Comparison of ENCODE assay signal across 9 cellular contexts in the genomic region with DNA sequence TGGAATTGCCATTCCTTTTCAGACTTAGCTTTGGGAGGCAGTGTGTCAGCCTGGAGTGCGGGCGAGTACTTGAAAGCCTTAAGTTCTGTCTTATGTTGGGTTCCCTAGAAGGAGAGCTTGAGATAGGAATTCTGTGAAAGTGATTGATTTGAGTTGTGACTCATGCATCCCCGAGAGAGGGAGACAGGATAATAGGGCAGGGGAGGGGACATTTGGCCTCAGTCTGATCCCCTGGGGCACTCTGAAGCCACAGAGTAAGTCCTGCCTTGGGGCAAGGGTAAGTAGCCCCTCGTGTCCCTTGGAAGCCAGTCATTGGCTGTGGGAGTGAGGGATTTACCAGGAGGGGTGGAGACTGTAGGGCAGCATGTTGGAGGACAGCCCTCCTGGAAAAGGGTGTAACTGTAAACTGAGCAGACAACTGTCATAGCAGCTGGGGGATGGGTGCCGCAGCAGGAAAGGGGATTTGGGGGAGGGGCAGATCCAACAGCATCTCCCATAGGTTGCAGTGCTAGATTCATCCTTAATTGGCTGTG. TPM values are rescaled to one million over a fixed set of nuclear protein-coding genes. Genes with fewer than 3 reads are reported as not detected.
DNase-seq lines count a peak whose midpoint lies in the region; ATAC-seq and TF ChIP-seq lines count a peak whose summit lies in the region.
"Had no signal": no experiment of that assay in that cellular context is flagged by ENCODE, and none has a peak within 500 bp of the region (broad histone marks: within the 10 kb centered on the region; RNA-seq: fewer than 3 reads in every experiment).

No MANE protein-coding gene starts in this region.

- no peak for TF ChIP-seq CTCF in HCT116 (IDR thresholded peaks at IDR 0.05 in 2 of 3, conservative IDR thresholded peaks at IDR 0.05 in 1 of 3; ENCODE audit: borderline replicate concordance in 1 of 3, insufficient read depth in 1 of 3, low read depth in 2 of 3, low read length in 2 of 3)
- no peak for TF ChIP-seq CTCF in fibroblast of villous mesenchyme (IDR thresholded peaks at IDR 0.05; ENCODE audit: insufficient read depth, low read depth, low read length)

- ATAC-seq in HCT116: peak; percentile 65
- ATAC-seq in GM19035 (IDR thresholded peaks at IDR 0.05; ENCODE audit: unreplicated experiment): no peak

- BruUV-seq in HCT116 (replicated peaks; lab: Mats Ljungman, UMichigan): no TSS peak

- peak overlapping the region; percentile 78 for H3K4me2 ChIP-seq in HCT116 (ENCODE audit: low read length)

- H3K4me1 ChIP-seq in HCT116 (ENCODE audit: control insufficient read depth in 1 of 2, insufficient read depth in 2 of 2, low read length in 2 of 2): peaks cover 54 to 62% of the 10 kb centered on the region in 2 experiments

- RAD21 ChIA-PET in HCT116 (lab: Charles Lee; ENCODE audit: low non-redundant PET in 1 of 2, low total read pairs in 2 of 2, uncharacterized antibody in 2 of 2, unreplicated experiment in 2 of 2): no interaction called here

- H4K20me1 ChIP-seq in HCT116 (ENCODE audit: insufficient read depth): 0 out of 2 replicates have a peak, but pooled peaks cover 3% of the 10 kb centered on the region

- TF ChIP-seq RAD21 in HCT116 (IDR thresholded peaks at IDR 0.05; ENCODE audit: low read depth): no peak

- H3K9me3 ChIP-seq in HCT116 (ENCODE audit: control insufficient read depth in 1 of 2, insufficient read depth in 1 of 2, low read depth in 1 of 2, low read length in 2 of 2): no peaks in the 10 kb centered on the region

- peak overlapping the region; percentile 52 for H3K9ac ChIP-seq in HCT116 (ENCODE audit: low read length)

- H3K4me3 ChIP-seq in HCT116 (replicated peaks in 1 of 2; ENCODE audit: low read depth in 1 of 2, low read length in 2 of 2): peak overlapping the region in 1 of 2 experiments; percentile 8; a peak in 2 of 4 replicates
- peak overlapping the region; percentile 3 for H3K4me3 ChIP-seq in fibroblast of villous mesenchyme (ENCODE audit: low read depth, low read length)

- H3K27me3 ChIP-seq in HCT116 (ENCODE audit: insufficient read depth, low read length): no peaks in the 10 kb centered on the region

- H3K9me2 ChIP-seq in HCT116 (ENCODE audit: insufficient read depth): no peaks in the 10 kb centered on the region

- no peaks in the 10 kb centered on the region for H3K36me3 ChIP-seq in HCT116 (ENCODE audit: control insufficient read depth in 1 of 2, insufficient read depth in 2 of 2, low read length in 2 of 2)

- peaks cover 38% of the 10 kb centered on the region for H3K79me2 ChIP-seq in HCT116 (ENCODE audit: insufficient read depth, low read length)

- H2AFZ ChIP-seq in HCT116 (ENCODE audit: low read depth, low read length, poor library complexity, severe bottlenecking): no peak overlapping the region

- CTCF ChIA-PET in HCT116 (lab: Charles Lee): no interaction called here

- intact Hi-C loops in HCT116 (cut with micrococcal nuclease) (no loop called here), posterior cingulate gyrus (cut with DNase I) (no loop called here)

- no peak for TF ChIP-seq POLR2A in HCT116 (IDR thresholded peaks at IDR 0.05; ENCODE audit: borderline replicate concordance, extremely low read depth, insufficient read depth, insufficient read length)

- POLR2A ChIA-PET in HCT116 (lab: Charles Lee): no interaction called here

- peak overlapping the region; percentile 27 for H3K27ac ChIP-seq in HCT116 (ENCODE audit: low read depth, low read length)

- DNase-seq in HCT116 (ENCODE audit: low read depth, low spot score) (peak; percentile 49), OCI-M1 (lab: John Stamatoyannopoulos, UW) (peak; percentile 36), fibroblast of villous mesenchyme (ENCODE audit: low read depth) (peak; percentile 58), retina (peak; percentile 57), posterior cingulate gyrus (no peak), MV-4-11 (lab: John Stamatoyannopoulos, UW) (no peak)
- DNase-seq in NK-92 treated with Interleukin-12 subunit alpha and Interleukin-12 subunit beta, amount 100 ng/mL, for 24 hours (lab: John Stamatoyannopoulos, UW): no peak
- DNase-seq: cerebellar nuclear complex had no signal

TF ChIP-seq in HCT116, 20 proteins besides CTCF, POLR2A, EP300 and RAD21:
- TF ChIP-seq EZH2phosphoT487 (IDR thresholded peaks at IDR 0.05; ENCODE audit: borderline replicate concordance) (no peak), ATF3 (IDR thresholded peaks at IDR 0.05) (no peak), JUND (IDR thresholded peaks at IDR 0.05) (no peak), YY1 (IDR thresholded peaks at IDR 0.05; ENCODE audit: extremely low read depth, insufficient replicate concordance, low read depth, low read length) (no peak), CBX3 (IDR thresholded peaks at IDR 0.05; ENCODE audit: low read depth) (no peak), CEBPB (IDR thresholded peaks at IDR 0.05; ENCODE audit: low read depth) (no peak), POLR2AphosphoS5 (IDR thresholded peaks at IDR 0.05; ENCODE audit: low read depth, low read length) (no peak), ZNF274 (IDR thresholded peaks at IDR 0.05; ENCODE audit: low read depth, low read length) (no peak), ZFX (IDR thresholded peaks at IDR 0.05) (no peak), SRF (IDR thresholded peaks at IDR 0.05; ENCODE audit: low read depth) (no peak), MAX (IDR thresholded peaks at IDR 0.05) (peak; percentile 36; the same call in 1 of the 2 replicates), ELF1 (IDR thresholded peaks at IDR 0.05; ENCODE audit: borderline replicate concordance, low read depth) (no peak), SIN3A (IDR thresholded peaks at IDR 0.05; ENCODE audit: low read depth) (0 out of 2 replicates have a peak, but pooled peaks have one; percentile 39), SP1 (IDR thresholded peaks at IDR 0.05; ENCODE audit: low read depth) (peak; percentile 34; the same call in 1 of the 2 replicates), TCF7L2 (IDR thresholded peaks at IDR 0.05; ENCODE audit: borderline replicate concordance, extremely low read depth, insufficient read depth, insufficient read length) (peak; percentile 60), FOSL1 (IDR thresholded peaks at IDR 0.05; ENCODE audit: low read depth) (peak; percentile 59), EGR1 (IDR thresholded peaks at IDR 0.05; ENCODE audit: low read depth) (no peak), EZH2 (IDR thresholded peaks at IDR 0.05) (no peak)
- TF ChIP-seq, protein P1, sequence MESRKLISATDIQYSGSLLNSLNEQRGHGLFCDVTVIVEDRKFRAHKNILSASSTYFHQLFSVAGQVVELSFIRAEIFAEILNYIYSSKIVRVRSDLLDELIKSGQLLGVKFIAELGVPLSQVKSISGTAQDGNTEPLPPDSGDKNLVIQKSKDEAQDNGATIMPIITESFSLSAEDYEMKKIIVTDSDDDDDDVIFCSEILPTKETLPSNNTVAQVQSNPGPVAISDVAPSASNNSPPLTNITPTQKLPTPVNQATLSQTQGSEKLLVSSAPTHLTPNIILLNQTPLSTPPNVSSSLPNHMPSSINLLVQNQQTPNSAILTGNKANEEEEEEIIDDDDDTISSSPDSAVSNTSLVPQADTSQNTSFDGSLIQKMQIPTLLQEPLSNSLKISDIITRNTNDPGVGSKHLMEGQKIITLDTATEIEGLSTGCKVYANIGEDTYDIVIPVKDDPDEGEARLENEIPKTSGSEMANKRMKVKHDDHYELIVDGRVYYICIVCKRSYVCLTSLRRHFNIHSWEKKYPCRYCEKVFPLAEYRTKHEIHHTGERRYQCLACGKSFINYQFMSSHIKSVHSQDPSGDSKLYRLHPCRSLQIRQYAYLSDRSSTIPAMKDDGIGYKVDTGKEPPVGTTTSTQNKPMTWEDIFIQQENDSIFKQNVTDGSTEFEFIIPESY (IDR thresholded peaks at IDR 0.05; ENCODE audit: extremely low read depth, insufficient replicate concordance, low read length): no peak
- TF ChIP-seq, protein P2, sequence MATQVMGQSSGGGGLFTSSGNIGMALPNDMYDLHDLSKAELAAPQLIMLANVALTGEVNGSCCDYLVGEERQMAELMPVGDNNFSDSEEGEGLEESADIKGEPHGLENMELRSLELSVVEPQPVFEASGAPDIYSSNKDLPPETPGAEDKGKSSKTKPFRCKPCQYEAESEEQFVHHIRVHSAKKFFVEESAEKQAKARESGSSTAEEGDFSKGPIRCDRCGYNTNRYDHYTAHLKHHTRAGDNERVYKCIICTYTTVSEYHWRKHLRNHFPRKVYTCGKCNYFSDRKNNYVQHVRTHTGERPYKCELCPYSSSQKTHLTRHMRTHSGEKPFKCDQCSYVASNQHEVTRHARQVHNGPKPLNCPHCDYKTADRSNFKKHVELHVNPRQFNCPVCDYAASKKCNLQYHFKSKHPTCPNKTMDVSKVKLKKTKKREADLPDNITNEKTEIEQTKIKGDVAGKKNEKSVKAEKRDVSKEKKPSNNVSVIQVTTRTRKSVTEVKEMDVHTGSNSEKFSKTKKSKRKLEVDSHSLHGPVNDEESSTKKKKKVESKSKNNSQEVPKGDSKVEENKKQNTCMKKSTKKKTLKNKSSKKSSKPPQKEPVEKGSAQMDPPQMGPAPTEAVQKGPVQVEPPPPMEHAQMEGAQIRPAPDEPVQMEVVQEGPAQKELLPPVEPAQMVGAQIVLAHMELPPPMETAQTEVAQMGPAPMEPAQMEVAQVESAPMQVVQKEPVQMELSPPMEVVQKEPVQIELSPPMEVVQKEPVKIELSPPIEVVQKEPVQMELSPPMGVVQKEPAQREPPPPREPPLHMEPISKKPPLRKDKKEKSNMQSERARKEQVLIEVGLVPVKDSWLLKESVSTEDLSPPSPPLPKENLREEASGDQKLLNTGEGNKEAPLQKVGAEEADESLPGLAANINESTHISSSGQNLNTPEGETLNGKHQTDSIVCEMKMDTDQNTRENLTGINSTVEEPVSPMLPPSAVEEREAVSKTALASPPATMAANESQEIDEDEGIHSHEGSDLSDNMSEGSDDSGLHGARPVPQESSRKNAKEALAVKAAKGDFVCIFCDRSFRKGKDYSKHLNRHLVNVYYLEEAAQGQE (IDR thresholded peaks at IDR 0.05; ENCODE audit: low read depth): no peak

RNA-seq across cellular contexts. Expression of gene KIAA1671, which starts 44.0 kb away (rescaled TPM):
- 36.8 TPM for total RNA-seq in HCT116 (2021; ENCODE audit: unreplicated experiment)
- polyA plus RNA-seq in HCT116 (2012): 13.2 and 13.5 TPM in 2 replicates
- 2.9 and 3.5 TPM in 2 replicates for total RNA-seq in fibroblast of villous mesenchyme

RNA-seq across cellular contexts. Expression of gene LHFPL7, which starts 50.0 kb away (rescaled TPM):
- total RNA-seq in HCT116 (2021; ENCODE audit: unreplicated experiment): not detected
- 0.17 TPM in 1 of 2 replicates, not detected in the other for polyA plus RNA-seq in HCT116 (2012)
- not detected in 2 replicates for total RNA-seq in fibroblast of villous mesenchyme

Comparison
In these comparisons a context has a peak if more than half of its experiments do, and no peak if none do; other contexts are left out.
1. DNase-seq: peak in HCT116 (single experiment), OCI-M1 (single experiment), fibroblast of villous mesenchyme (single experiment) and retina (single experiment); none in NK-92 treated with Interleukin-12 subunit alpha and Interleukin-12 subunit beta, amount 100 ng/mL, for 24 hours (single experiment), posterior cingulate gyrus (0 of 10) and MV-4-11 (single experiment).